ENCODE assay signal across 1 cellular context in the genomic region with DNA sequence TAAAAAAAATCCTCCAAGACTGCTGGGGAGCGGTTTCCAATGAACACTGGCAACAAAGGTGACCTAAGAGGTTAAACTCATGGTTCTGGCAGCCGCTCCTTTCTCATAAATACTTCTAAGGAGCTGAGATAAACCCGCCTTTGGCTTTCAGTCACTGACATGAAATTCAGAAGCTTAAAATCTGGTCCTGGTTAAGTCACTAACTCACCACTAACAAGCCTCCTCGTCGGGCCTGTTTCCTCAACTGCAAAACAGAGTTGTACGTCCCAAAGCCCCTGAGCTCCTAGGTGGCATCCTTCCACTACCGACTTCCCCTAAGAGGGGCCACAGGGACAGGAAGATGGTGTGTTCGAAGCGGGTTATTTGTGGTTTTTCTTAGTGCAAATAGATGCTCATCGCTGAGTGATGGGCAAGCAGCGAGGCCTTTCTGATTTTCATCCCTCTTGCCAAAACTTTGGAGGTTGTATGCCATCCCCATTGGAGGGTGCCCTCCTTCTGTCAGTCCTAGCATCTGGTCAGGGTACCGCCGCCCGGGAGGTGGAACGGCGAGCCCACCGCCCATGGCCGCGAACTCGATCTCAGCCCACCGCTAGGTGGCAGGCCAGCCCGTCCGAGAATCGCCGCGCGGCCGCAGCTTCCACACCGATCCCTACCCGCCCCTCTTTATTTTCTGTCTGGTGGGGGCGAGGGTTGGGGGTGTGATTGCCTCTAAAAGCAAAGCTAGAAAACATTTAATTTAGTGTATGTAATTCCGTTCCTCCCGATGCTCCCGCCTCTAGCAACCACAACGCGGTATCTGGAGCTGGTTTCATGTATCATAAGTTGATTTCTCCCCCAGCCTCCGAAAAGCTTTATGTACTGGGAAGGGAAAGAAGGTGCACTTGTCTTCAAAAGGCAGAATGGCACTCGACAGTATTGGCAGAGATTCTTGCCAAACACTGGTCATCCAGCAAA.
TF ChIP-seq lines count a peak whose summit lies in the region.

No MANE protein-coding gene starts in this region.

TF ChIP-seq in Ishikawa, 13 proteins besides CTCF, POLR2A, EP300 and RAD21 (continued from another document):
- TF ChIP-seq, protein P1, sequence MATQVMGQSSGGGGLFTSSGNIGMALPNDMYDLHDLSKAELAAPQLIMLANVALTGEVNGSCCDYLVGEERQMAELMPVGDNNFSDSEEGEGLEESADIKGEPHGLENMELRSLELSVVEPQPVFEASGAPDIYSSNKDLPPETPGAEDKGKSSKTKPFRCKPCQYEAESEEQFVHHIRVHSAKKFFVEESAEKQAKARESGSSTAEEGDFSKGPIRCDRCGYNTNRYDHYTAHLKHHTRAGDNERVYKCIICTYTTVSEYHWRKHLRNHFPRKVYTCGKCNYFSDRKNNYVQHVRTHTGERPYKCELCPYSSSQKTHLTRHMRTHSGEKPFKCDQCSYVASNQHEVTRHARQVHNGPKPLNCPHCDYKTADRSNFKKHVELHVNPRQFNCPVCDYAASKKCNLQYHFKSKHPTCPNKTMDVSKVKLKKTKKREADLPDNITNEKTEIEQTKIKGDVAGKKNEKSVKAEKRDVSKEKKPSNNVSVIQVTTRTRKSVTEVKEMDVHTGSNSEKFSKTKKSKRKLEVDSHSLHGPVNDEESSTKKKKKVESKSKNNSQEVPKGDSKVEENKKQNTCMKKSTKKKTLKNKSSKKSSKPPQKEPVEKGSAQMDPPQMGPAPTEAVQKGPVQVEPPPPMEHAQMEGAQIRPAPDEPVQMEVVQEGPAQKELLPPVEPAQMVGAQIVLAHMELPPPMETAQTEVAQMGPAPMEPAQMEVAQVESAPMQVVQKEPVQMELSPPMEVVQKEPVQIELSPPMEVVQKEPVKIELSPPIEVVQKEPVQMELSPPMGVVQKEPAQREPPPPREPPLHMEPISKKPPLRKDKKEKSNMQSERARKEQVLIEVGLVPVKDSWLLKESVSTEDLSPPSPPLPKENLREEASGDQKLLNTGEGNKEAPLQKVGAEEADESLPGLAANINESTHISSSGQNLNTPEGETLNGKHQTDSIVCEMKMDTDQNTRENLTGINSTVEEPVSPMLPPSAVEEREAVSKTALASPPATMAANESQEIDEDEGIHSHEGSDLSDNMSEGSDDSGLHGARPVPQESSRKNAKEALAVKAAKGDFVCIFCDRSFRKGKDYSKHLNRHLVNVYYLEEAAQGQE (IDR thresholded peaks at IDR 0.05; ENCODE audit: low read depth), result no peak
- TF ChIP-seq FOXM1 (IDR thresholded peaks at IDR 0.05; ENCODE audit: borderline replicate concordance, low read depth), result no peak
- no peak for TF ChIP-seq CEBPB (IDR thresholded peaks at IDR 0.05)
